ENCODE assay signal across 3 cellular contexts in genomic region chr19:43673702-43674629, GRCh38.
TF ChIP-seq lines count a peak whose summit lies in the region.

No MANE protein-coding gene starts in this region.

TF ChIP-seq in A549, 52 proteins besides CTCF, POLR2A, EP300 and RAD21:
- no peak for TF ChIP-seq BHLHE40 (IDR thresholded peaks at IDR 0.05; ENCODE audit: low read depth, low read length)
- TF ChIP-seq SREBF2 (IDR thresholded peaks at IDR 0.05) = no peak
- TF ChIP-seq EHF (CRISPR knock-in tag; IDR thresholded peaks at IDR 0.05) = no peak
- no peak for TF ChIP-seq KDM5A (IDR thresholded peaks at IDR 0.05)
- no peak for TF ChIP-seq MAZ (IDR thresholded peaks at IDR 0.05; ENCODE audit: borderline replicate concordance, low read depth, low read length)
- TF ChIP-seq USF2 (IDR thresholded peaks at IDR 0.05) = no peak

TF ChIP-seq in IMR-90, 13 proteins besides CTCF, POLR2A, EP300 and RAD21:
- TF ChIP-seq ELK1 (IDR thresholded peaks at IDR 0.05; ENCODE audit: borderline replicate concordance, low read depth, low read length) (no peak), MAFK (IDR thresholded peaks at IDR 0.05; ENCODE audit: low read depth, low read length) (no peak), FOS (IDR thresholded peaks at IDR 0.05; ENCODE audit: low read depth, low read length) (no peak), RFX5 (IDR thresholded peaks at IDR 0.05; ENCODE audit: low read depth, low read length) (no peak), CEBPB (IDR thresholded peaks at IDR 0.05; ENCODE audit: low read depth, low read length) (no peak), USF2 (IDR thresholded peaks at IDR 0.05; ENCODE audit: low read depth, low read length) (no peak), MAZ (IDR thresholded peaks at IDR 0.05; ENCODE audit: borderline replicate concordance, low read depth, low read length) (no peak), BHLHE40 (IDR thresholded peaks at IDR 0.05; ENCODE audit: low read depth, low read length) (no peak), RCOR1 (IDR thresholded peaks at IDR 0.05; ENCODE audit: insufficient replicate concordance, low read length) (no peak), NFE2L2 (IDR thresholded peaks at IDR 0.05; ENCODE audit: low read depth, low read length) (no peak), CHD1 (IDR thresholded peaks at IDR 0.05; ENCODE audit: low read depth, low read length) (no peak), SMC3 (IDR thresholded peaks at IDR 0.05; ENCODE audit: low read depth, low read length) (no peak), MXI1 (IDR thresholded peaks at IDR 0.05; ENCODE audit: borderline replicate concordance, low read depth, low read length) (no peak)

TF ChIP-seq in SK-N-SH, 30 proteins besides CTCF, POLR2A, EP300 and RAD21:
- TF ChIP-seq SMC3 (IDR thresholded peaks at IDR 0.05; ENCODE audit: low read depth, low read length) = no peak
- no peak for TF ChIP-seq RCOR1 (IDR thresholded peaks at IDR 0.05; ENCODE audit: low read length)
- no peak for TF ChIP-seq RXRA (IDR thresholded peaks at IDR 0.05; ENCODE audit: borderline replicate concordance, low read depth)
- no peak for TF ChIP-seq TAF1 (IDR thresholded peaks at IDR 0.05; ENCODE audit: borderline replicate concordance, low read depth, low read length)
- TF ChIP-seq FOXM1 (IDR thresholded peaks at IDR 0.05; ENCODE audit: low read depth) = no peak
- TF ChIP-seq MXI1 (IDR thresholded peaks at IDR 0.05; ENCODE audit: low read depth, low read length) = no peak
- no peak for TF ChIP-seq FOSL2 (IDR thresholded peaks at IDR 0.05; ENCODE audit: borderline replicate concordance, low read depth)
- TF ChIP-seq GATA2 (CRISPR knock-in tag; IDR thresholded peaks at IDR 0.05) = no peak
- no peak for TF ChIP-seq JUND (IDR thresholded peaks at IDR 0.05)
- no peak for TF ChIP-seq RFX5 (IDR thresholded peaks at IDR 0.05; ENCODE audit: low read length)
- no peak for TF ChIP-seq YY1 (IDR thresholded peaks at IDR 0.05; ENCODE audit: low read depth)
- TF ChIP-seq USF2 (IDR thresholded peaks at IDR 0.05; ENCODE audit: borderline replicate concordance, low read depth, low read length) = no peak
- TF ChIP-seq POLR2AphosphoS5 (IDR thresholded peaks at IDR 0.05; ENCODE audit: low read depth, low read length) = no peak
- no peak for TF ChIP-seq USF1 (IDR thresholded peaks at IDR 0.05; ENCODE audit: borderline replicate concordance, low read depth)
- TF ChIP-seq IRF3 (IDR thresholded peaks at IDR 0.05; ENCODE audit: low read depth, low read length) = no peak
- TF ChIP-seq TEAD4 (IDR thresholded peaks at IDR 0.05; ENCODE audit: borderline replicate concordance, insufficient read depth) = no peak
- no peak for TF ChIP-seq TCF12 (IDR thresholded peaks at IDR 0.05)
- TF ChIP-seq, protein P1, sequence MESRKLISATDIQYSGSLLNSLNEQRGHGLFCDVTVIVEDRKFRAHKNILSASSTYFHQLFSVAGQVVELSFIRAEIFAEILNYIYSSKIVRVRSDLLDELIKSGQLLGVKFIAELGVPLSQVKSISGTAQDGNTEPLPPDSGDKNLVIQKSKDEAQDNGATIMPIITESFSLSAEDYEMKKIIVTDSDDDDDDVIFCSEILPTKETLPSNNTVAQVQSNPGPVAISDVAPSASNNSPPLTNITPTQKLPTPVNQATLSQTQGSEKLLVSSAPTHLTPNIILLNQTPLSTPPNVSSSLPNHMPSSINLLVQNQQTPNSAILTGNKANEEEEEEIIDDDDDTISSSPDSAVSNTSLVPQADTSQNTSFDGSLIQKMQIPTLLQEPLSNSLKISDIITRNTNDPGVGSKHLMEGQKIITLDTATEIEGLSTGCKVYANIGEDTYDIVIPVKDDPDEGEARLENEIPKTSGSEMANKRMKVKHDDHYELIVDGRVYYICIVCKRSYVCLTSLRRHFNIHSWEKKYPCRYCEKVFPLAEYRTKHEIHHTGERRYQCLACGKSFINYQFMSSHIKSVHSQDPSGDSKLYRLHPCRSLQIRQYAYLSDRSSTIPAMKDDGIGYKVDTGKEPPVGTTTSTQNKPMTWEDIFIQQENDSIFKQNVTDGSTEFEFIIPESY (IDR thresholded peaks at IDR 0.05; ENCODE audit: borderline replicate concordance, low read depth) = no peak
- no peak for TF ChIP-seq EZH2phosphoT487 (IDR thresholded peaks at IDR 0.05; ENCODE audit: borderline replicate concordance, low read depth)
- TF ChIP-seq REST (IDR thresholded peaks at IDR 0.05; ENCODE audit: low read depth, low read length) = no peak
